15 cellular contexts compared by ENCODE assay signal in genomic region chr4:56613101-56613862, GRCh38.
DNase-seq lines count a peak whose midpoint lies in the region; ATAC-seq, FAIRE-seq and TF ChIP-seq lines count a peak whose summit lies in the region.
"Had no signal": no experiment of that assay in that cellular context is flagged by ENCODE, and none has a peak within 500 bp of the region (broad histone marks: within the 10 kb centered on the region; RNA-seq: fewer than 3 reads in every experiment).

No MANE protein-coding gene starts in this region.

- no peak overlapping the region for H2AFZ ChIP-seq in smooth muscle cell (ENCODE audit: low read depth)

- H3K4me1 ChIP-seq in smooth muscle cell (ENCODE audit: low read depth): no peaks in the 10 kb centered on the region

- no peaks in the 10 kb centered on the region for H3K27me3 ChIP-seq in smooth muscle cell (ENCODE audit: low read depth)
- H3K27me3 ChIP-seq: neutrophil had no signal

- H4K20me1 ChIP-seq in smooth muscle cell (ENCODE audit: low read depth): no peaks in the 10 kb centered on the region

- H3K4me2 ChIP-seq in smooth muscle cell: no peak overlapping the region

- no peaks in the 10 kb centered on the region for H3K79me2 ChIP-seq in smooth muscle cell (ENCODE audit: low read depth)

- peak overlapping the region; percentile 24 for H3K27ac ChIP-seq in smooth muscle cell (ENCODE audit: low read depth)
- no peak overlapping the region for H3K27ac ChIP-seq in caudate nucleus (ENCODE audit: low read depth, low read length)
- H3K27ac ChIP-seq: neutrophil, VCaP had no signal

- 72% methylated on average over 5 of the region's 5 CpGs for WGBS in smooth muscle cell (ENCODE audit: low lambda C conversion rate)

- no peak for TF ChIP-seq CTCF in smooth muscle cell (IDR thresholded peaks at IDR 0.05; ENCODE audit: borderline replicate concordance, insufficient read depth, poor library complexity, severe bottlenecking)

- DNase-seq in H54 (ENCODE audit: insufficient read length, low spot score): peak; percentile 19
- peak; percentile 92 for DNase-seq in amniotic epithelial cell (ENCODE audit: low read depth)
- peak; percentile 27 for DNase-seq in hepatic stellate cell (ENCODE audit: low spot score)
- no peak for DNase-seq in smooth muscle cell (lab: John Stamatoyannopoulos, UW; ENCODE audit: unreplicated experiment)
- no peak for DNase-seq in caudate nucleus (lab: John Stamatoyannopoulos, UW)
- DNase-seq in activated CD4-positive, alpha-beta T cell treated with anti-CD3 and anti-CD28 coated beads, Interleukin-2, amount 50 U/mL, for 4 hours: no peak
- DNase-seq: amygdala; Kasumi-1; kidney; RPMI8226; stimulated activated naive CD4-positive, alpha-beta T cell had no signal

- H3K9me3 ChIP-seq in smooth muscle cell (replicated peaks; ENCODE audit: low read depth): no peaks in the 10 kb centered on the region
- H3K9me3 ChIP-seq: neutrophil had no signal

- no peaks in the 10 kb centered on the region for H3F3A ChIP-seq in smooth muscle cell (ENCODE audit: low read depth)

- H3K4me3 ChIP-seq in smooth muscle cell: no peak overlapping the region

- H3K9ac ChIP-seq in smooth muscle cell (ENCODE audit: low read depth): no peak overlapping the region

- TF ChIP-seq POLR2A in H54 (IDR thresholded peaks at IDR 0.05; ENCODE audit: low read depth, low read length): no peak

- no peak for ATAC-seq in HG03378 (IDR thresholded peaks at IDR 0.05; ENCODE audit: unreplicated experiment)

- FAIRE-seq in H54 (lab: Jason Lieb, UNC): no peak
- FAIRE-seq: GM12891, kidney had no signal

- H3K36me3 ChIP-seq in smooth muscle cell (ENCODE audit: low read depth): no peaks in the 10 kb centered on the region
- H3K36me3 ChIP-seq: neutrophil had no signal

Comparison
In these comparisons a context has a peak if more than half of its experiments do, and no peak if none do; other contexts are left out.
1. DNase-seq: peak in H54 (single experiment), amniotic epithelial cell (single experiment) and hepatic stellate cell (single experiment); none in smooth muscle cell (single experiment), caudate nucleus (0 of 61) and activated CD4-positive, alpha-beta T cell treated with anti-CD3 and anti-CD28 coated beads, Interleukin-2, amount 50 U/mL, for 4 hours (0 of 2).